8 cellular contexts compared by ENCODE assay signal in the genomic region with DNA sequence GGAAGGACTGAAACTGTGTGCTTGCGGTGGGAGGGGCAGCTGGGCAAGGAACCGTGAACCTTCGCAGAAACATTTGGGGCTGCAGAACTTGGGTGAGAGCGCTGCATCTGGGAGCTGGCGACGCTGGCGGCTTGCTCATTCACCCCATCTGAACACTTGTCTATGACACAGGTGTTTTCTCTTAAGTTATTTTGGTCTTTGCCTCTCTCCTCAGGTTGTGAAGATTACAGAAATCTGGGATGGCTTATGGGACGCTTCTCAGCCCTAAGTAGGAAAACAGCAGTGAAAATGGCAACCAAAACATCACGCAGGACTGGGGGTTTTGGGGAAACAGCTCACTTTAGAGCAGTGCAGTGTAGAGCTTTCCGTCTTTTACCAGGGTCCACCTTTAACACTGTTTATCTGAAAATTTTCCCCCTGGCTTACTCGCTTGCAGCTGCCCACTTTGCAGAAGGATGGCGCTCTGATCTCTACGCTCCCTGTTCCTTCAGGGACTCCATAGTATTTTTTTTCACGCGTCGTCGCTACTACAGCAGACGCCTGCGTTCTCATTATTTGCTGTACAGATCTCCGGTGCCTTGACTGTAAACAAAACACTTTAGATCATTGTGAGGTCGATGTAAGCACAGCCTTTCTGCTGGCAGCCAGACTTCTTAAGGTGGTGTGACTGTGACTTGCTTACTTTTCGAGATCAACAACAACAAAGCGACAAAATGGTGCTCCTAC. TPM values are rescaled to one million over a fixed set of nuclear protein-coding genes. Genes with fewer than 3 reads are reported as not detected.
DNase-seq lines count a peak whose midpoint lies in the region; ATAC-seq and TF ChIP-seq lines count a peak whose summit lies in the region.

No MANE protein-coding gene starts in this region.

- peak overlapping the region; percentile 82 for H3K4me3 Mint-ChIP-seq in activated CD4-positive, alpha-beta T cell treated with anti-CD3 and anti-CD28 coated beads, Interleukin-2, amount 10 ng/mL, durations not matched to agents 24 days and 14 days
- H3K4me3 Mint-ChIP-seq in neural crest cell = peak overlapping the region; percentile 88

- POLR2A ChIA-PET in BJ (lab: Charles Lee) = no interaction called here

- H3K36me3 ChIP-seq in BJ (ENCODE audit: control insufficient read depth, insufficient read depth, low read length) = no peaks in the 10 kb centered on the region

- H3K27me3 ChIP-seq in BJ (ENCODE audit: control insufficient read depth, insufficient read depth, low read length) = no peaks in the 10 kb centered on the region

- TF ChIP-seq POLR2A in GM19193 (IDR thresholded peaks at IDR 0.05; ENCODE audit: extremely low read depth, insufficient read depth, insufficient read length) (peak; percentile 74), erythroblast (IDR thresholded peaks at IDR 0.05; ENCODE audit: low read length) (peak; percentile 66)

- no peaks in the 10 kb centered on the region for H3K27me3 Mint-ChIP-seq in activated CD4-positive, alpha-beta T cell treated with anti-CD3 and anti-CD28 coated beads, Interleukin-2, amount 10 ng/mL, durations not matched to agents 24 days and 14 days
- H3K27me3 Mint-ChIP-seq in neural crest cell (ENCODE audit: low read depth) = no peaks in the 10 kb centered on the region

- H3K27ac Mint-ChIP-seq in activated CD4-positive, alpha-beta T cell treated with anti-CD3 and anti-CD28 coated beads, Interleukin-2, amount 10 ng/mL, durations not matched to agents 24 days and 14 days = peak overlapping the region; percentile 96
- H3K27ac Mint-ChIP-seq in neural crest cell (ENCODE audit: unreplicated experiment) = no peak overlapping the region

- intact Hi-C loops in activated CD4-positive, alpha-beta T cell treated with anti-CD3 and anti-CD28 coated beads, Interleukin-2, amount 10 ng/mL, durations not matched to agents 24 days and 14 days (cut with micrococcal nuclease) = loop anchor here (1.0 to 5.0 kb wide), 10 partner anchors 9 to 1678 kb away; partner anchors contain the start of genes ATF7IP and CREBL2

- H3K36me3 Mint-ChIP-seq in activated CD4-positive, alpha-beta T cell treated with anti-CD3 and anti-CD28 coated beads, Interleukin-2, amount 10 ng/mL, durations not matched to agents 24 days and 14 days (ENCODE audit: low read depth) = peaks cover 20% of the 10 kb centered on the region
- peaks cover 13% of the 10 kb centered on the region for H3K36me3 Mint-ChIP-seq in neural crest cell (ENCODE audit: low read depth)

- DNase-seq in BJ (ENCODE audit: low read depth) (no peak), NCI-H1105 (lab: John Stamatoyannopoulos, UW) (peak; percentile 64), erythroblast (lab: John Stamatoyannopoulos, UW) (peak; percentile 66 to 69), neural crest cell (ENCODE audit: low read depth, low spot score) (no peak), HPDE6-E6E7 (ENCODE audit: extremely low spot score) (no peak)
- DNase-seq in activated CD4-positive, alpha-beta T cell treated with anti-CD3 and anti-CD28 coated beads, Interleukin-2, amount 10 ng/mL, durations not matched to agents 24 days and 14 days = peak; percentile 88

- no peaks in the 10 kb centered on the region for H3K9me3 Mint-ChIP-seq in activated CD4-positive, alpha-beta T cell treated with anti-CD3 and anti-CD28 coated beads, Interleukin-2, amount 10 ng/mL, durations not matched to agents 24 days and 14 days
- H3K9me3 Mint-ChIP-seq in neural crest cell = no peaks in the 10 kb centered on the region

- no peak for ATAC-seq in HG03139 (IDR thresholded peaks at IDR 0.05; ENCODE audit: unreplicated experiment)

- H3K4me1 Mint-ChIP-seq in activated CD4-positive, alpha-beta T cell treated with anti-CD3 and anti-CD28 coated beads, Interleukin-2, amount 10 ng/mL, durations not matched to agents 24 days and 14 days = peaks cover 50% of the 10 kb centered on the region
- H3K4me1 Mint-ChIP-seq in neural crest cell = peaks cover 46% of the 10 kb centered on the region

- peak; percentile 43 for TF ChIP-seq CTCF in BJ (IDR thresholded peaks at IDR 0.05; ENCODE audit: insufficient read depth, low read depth, low read length)
- TF ChIP-seq CTCF in neural crest cell (conservative IDR thresholded peaks at IDR 0.05) = no peak

- CTCF ChIA-PET in BJ (lab: Yijun Ruan, JAX) = interaction anchor here (0.6 to 1.9 kb wide), 6 partner anchors 9 to 386 kb away, joined by 3 to 16 read pairs (median 4); no protein-coding TSS in a partner anchor

- H3K4me3 ChIP-seq in BJ (ENCODE audit: low read depth, low read length) = peak overlapping the region; percentile 10

RNA-seq across cellular contexts. Expression of gene CDKN1B, which starts 2.7 kb away (rescaled TPM):
- polyA plus RNA-seq in BJ (2011; rRNA removed) = 19.7 and 21.7 TPM in 2 replicates
- polyA minus RNA-seq in BJ (2011; rRNA and poly(A)+ RNA removed) = 11.6 and 17.5 TPM in 2 replicates
- total RNA-seq in activated CD4-positive, alpha-beta T cell treated with anti-CD3 and anti-CD28 coated beads, Interleukin-2, amount 10 ng/mL, durations not matched to agents 24 days and 14 days = 47.4 and 48.5 TPM in 2 replicates
- total RNA-seq in neural crest cell = 47.9 and 52.5 TPM in 2 replicates

RNA-seq across cellular contexts. Expression of gene GPR19, which starts 18.5 kb away (rescaled TPM):
- polyA plus RNA-seq in BJ (2011; rRNA removed) = 0.42 and 0.60 TPM in 2 replicates
- 0.21 and 0.57 TPM in 2 replicates for polyA minus RNA-seq in BJ (2011; rRNA and poly(A)+ RNA removed)
- total RNA-seq in activated CD4-positive, alpha-beta T cell treated with anti-CD3 and anti-CD28 coated beads, Interleukin-2, amount 10 ng/mL, durations not matched to agents 24 days and 14 days = 9.4 and 12.1 TPM in 2 replicates
- 19.1 and 21.8 TPM in 2 replicates for total RNA-seq in neural crest cell

Comparison
In these comparisons a context has a peak if more than half of its experiments do, and no peak if none do; other contexts are left out.
1. DNase-seq: peak in NCI-H1105 (single experiment), activated CD4-positive, alpha-beta T cell treated with anti-CD3 and anti-CD28 coated beads, Interleukin-2, amount 10 ng/mL, durations not matched to agents 24 days and 14 days (single experiment) and erythroblast (2 of 2); none in BJ (single experiment), neural crest cell (single experiment) and HPDE6-E6E7 (single experiment).